Comparison of ENCODE assay signal across 1 cellular context in the genomic region with DNA sequence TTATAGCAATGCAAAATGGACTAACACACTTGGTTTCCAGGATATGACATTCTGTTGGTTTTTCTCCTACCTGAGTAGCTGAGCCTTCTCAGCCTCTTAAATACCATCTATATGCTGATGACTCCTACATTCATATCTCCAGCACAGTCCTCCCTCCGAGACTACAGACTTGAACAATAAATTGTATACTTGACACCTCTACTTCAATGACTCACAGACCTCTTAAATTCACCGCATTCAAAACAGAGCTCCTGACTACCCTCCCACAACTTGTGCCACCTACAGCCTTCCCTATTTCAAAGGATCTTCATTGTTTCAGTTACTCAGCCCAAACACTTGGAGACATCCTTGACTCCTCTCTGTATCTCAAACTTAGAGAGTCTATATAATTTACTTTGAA.
TF ChIP-seq lines count a peak whose summit lies in the region.

No MANE protein-coding gene starts in this region.

TF ChIP-seq in HepG2, 621 proteins besides CTCF, POLR2A, EP300 and RAD21 (continued from another document):
- TF ChIP-seq, protein P1, sequence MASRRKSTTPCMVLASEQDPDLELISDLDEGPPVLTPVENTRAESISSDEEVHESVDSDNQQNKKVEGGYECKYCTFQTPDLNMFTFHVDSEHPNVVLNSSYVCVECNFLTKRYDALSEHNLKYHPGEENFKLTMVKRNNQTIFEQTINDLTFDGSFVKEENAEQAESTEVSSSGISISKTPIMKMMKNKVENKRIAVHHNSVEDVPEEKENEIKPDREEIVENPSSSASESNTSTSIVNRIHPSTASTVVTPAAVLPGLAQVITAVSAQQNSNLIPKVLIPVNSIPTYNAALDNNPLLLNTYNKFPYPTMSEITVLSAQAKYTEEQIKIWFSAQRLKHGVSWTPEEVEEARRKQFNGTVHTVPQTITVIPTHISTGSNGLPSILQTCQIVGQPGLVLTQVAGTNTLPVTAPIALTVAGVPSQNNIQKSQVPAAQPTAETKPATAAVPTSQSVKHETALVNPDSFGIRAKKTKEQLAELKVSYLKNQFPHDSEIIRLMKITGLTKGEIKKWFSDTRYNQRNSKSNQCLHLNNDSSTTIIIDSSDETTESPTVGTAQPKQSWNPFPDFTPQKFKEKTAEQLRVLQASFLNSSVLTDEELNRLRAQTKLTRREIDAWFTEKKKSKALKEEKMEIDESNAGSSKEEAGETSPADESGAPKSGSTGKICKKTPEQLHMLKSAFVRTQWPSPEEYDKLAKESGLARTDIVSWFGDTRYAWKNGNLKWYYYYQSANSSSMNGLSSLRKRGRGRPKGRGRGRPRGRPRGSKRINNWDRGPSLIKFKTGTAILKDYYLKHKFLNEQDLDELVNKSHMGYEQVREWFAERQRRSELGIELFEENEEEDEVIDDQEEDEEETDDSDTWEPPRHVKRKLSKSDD (CRISPR knock-in tag; IDR thresholded peaks at IDR 0.05; ENCODE audit: low read depth) = no peak
- TF ChIP-seq, protein P2, sequence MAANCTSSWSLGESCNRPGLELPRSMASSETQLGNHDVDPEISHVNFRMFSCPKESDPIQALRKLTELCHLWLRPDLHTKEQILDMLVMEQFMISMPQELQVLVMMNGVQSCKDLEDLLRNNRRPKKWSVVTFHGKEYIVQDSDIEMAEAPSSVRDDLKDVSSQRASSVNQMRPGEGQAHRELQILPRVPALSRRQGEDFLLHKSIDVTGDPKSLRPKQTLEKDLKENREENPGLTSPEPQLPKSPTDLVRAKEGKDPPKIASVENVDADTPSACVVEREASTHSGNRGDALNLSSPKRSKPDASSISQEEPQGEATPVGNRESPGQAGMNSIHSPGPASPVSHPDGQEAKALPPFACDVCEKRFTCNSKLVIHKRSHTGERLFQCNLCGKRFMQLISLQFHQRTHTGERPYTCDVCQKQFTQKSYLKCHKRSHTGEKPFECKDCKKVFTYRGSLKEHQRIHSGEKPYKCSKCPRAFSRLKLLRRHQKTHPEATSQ (CRISPR knock-in tag; IDR thresholded peaks at IDR 0.05; ENCODE audit: borderline replicate concordance) = no peak
- TF ChIP-seq, protein P3, sequence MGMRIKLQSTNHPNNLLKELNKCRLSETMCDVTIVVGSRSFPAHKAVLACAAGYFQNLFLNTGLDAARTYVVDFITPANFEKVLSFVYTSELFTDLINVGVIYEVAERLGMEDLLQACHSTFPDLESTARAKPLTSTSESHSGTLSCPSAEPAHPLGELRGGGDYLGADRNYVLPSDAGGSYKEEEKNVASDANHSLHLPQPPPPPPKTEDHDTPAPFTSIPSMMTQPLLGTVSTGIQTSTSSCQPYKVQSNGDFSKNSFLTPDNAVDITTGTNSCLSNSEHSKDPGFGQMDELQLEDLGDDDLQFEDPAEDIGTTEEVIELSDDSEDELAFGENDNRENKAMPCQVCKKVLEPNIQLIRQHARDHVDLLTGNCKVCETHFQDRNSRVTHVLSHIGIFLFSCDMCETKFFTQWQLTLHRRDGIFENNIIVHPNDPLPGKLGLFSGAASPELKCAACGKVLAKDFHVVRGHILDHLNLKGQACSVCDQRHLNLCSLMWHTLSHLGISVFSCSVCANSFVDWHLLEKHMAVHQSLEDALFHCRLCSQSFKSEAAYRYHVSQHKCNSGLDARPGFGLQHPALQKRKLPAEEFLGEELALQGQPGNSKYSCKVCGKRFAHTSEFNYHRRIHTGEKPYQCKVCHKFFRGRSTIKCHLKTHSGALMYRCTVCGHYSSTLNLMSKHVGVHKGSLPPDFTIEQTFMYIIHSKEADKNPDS (CRISPR knock-in tag; IDR thresholded peaks at IDR 0.05) = no peak
- no peak for TF ChIP-seq ZNF30 (CRISPR knock-in tag; IDR thresholded peaks at IDR 0.05)
- TF ChIP-seq ZNF34 (CRISPR knock-in tag; IDR thresholded peaks at IDR 0.05; ENCODE audit: borderline replicate concordance) = no peak
- TF ChIP-seq HES4 (CRISPR knock-in tag; IDR thresholded peaks at IDR 0.05; ENCODE audit: borderline replicate concordance) = no peak
